ENCODE assay signal across 3 cellular contexts in the genomic region with DNA sequence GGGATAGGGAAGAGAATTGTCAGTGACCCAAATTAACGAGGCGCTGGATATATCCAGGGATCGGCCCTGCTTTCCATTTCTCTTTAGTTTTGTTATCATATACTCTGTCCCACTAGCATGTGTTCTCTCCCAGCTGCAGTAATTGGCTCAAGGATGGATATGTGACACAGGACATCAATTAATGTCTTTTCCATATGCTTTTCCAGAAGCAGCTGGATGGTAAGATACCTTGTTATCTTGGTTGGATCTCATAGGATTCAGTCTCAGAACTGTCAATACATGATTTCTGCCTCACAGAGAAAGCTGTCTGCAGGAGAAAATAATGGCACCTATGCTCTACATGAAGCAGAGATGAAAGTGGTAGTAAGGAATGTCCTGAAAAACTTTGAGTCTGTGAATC.
"Had no signal": no experiment of that assay in that cellular context is flagged by ENCODE, and none has a peak within 500 bp of the region (broad histone marks: within the 10 kb centered on the region; RNA-seq: fewer than 3 reads in every experiment).

No MANE protein-coding gene starts in this region.

- H3K4me3 ChIP-seq: GM12878 had no signal

- ATAC-seq: GM12878 had no signal

- DNase-seq: GDM1, GF-D8 had no signal
